Comparison of ENCODE assay signal across 8 cellular contexts in the genomic region with DNA sequence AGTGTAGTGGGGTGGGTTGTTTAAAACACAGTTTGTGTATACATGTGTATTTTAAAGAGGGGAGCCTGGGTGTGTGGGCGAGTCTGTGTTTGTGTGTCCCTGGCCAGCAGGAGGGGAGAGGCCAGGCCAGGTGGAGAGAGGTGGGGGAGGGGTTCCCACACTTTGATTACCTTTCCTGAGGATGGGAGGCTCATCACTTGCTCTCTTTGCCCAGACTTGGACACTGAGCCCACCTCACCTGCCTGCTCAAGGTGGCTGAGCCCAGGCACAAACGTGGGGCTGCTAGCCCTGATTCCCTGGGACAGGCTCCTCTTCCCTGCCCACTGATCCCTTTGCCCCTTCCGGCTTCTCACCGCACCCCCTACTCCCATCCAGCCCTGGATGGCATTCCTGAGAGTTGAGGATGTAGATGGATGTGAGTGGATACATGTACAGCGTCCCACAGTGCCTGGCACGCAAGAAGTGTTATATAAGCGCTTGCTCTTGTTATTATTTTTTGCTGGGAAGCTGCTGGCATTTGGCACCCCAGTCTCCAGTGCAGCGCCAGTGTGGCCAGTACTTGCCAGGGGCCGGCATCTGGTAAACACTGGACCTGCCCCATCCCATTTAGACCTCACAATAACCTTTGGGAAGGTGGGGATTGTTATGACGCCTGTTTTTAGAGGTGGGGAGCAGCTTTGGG. TPM values are rescaled to one million over a fixed set of nuclear protein-coding genes. Genes with fewer than 3 reads are reported as not detected.
DNase-seq lines count a peak whose midpoint lies in the region; ATAC-seq and TF ChIP-seq lines count a peak whose summit lies in the region.

No MANE protein-coding gene starts in this region.

- no peak for DNase-seq in GM12864 (ENCODE audit: low read depth)
- DNase-seq in fibroblast of villous mesenchyme (ENCODE audit: low read depth), result peak; percentile 53
- DNase-seq in Kasumi-1 (lab: John Stamatoyannopoulos, UW), result no peak
- DNase-seq in stimulated activated naive CD4-positive, alpha-beta T cell (lab: John Stamatoyannopoulos, UW), result no peak

- no peak for ATAC-seq in HG03432 (IDR thresholded peaks at IDR 0.05; ENCODE audit: unreplicated experiment)
- ATAC-seq in GM21717 (IDR thresholded peaks at IDR 0.05; ENCODE audit: unreplicated experiment), result no peak

- peak overlapping the region; percentile 100 for H3K4me2 ChIP-seq in SU-DHL-6 (ENCODE audit: low read depth, low read length, poor library complexity, severe bottlenecking)

- peaks cover 5% of the 10 kb centered on the region for H3F3A ChIP-seq in SU-DHL-6 (ENCODE audit: insufficient read depth)

- H3K27me3 ChIP-seq in SU-DHL-6 (ENCODE audit: low read length) (no peaks in the 10 kb centered on the region), rectal smooth muscle tissue (ENCODE audit: control insufficient read depth, insufficient read depth, low read length) (no peaks in the 10 kb centered on the region)

- peaks cover 15% of the 10 kb centered on the region for H3K4me1 ChIP-seq in rectal smooth muscle tissue (ENCODE audit: control insufficient read depth, insufficient read depth, low read length)

- H3K9ac ChIP-seq in SU-DHL-6 (ENCODE audit: low read length) (peak overlapping the region; percentile 84), rectal smooth muscle tissue (ENCODE audit: low read length) (peak overlapping the region; percentile 64)

- H3K9me2 ChIP-seq in SU-DHL-6 (replicated peaks; ENCODE audit: insufficient read depth, low read length), result no peaks in the 10 kb centered on the region

- H2AFZ ChIP-seq in SU-DHL-6 (ENCODE audit: low read depth, low read length, severe bottlenecking), result no peak overlapping the region

- H3K36me3 ChIP-seq in SU-DHL-6 (ENCODE audit: low read length) (no peaks in the 10 kb centered on the region), rectal smooth muscle tissue (ENCODE audit: control insufficient read depth, insufficient read depth, low read length) (no peaks in the 10 kb centered on the region)

- H3K27ac ChIP-seq in SU-DHL-6 (ENCODE audit: low read depth, low read length) (0 out of 2 replicates have a peak overlapping the region, but pooled peaks have one; percentile 92), rectal smooth muscle tissue (ENCODE audit: low read depth, low read length) (peak overlapping the region; percentile 98)

- H3K9me3 ChIP-seq in SU-DHL-6 (ENCODE audit: insufficient read depth, low read length), result no peaks in the 10 kb centered on the region

- H3K79me2 ChIP-seq in SU-DHL-6 (ENCODE audit: insufficient read depth, low read length), result peaks cover 19% of the 10 kb centered on the region

- TF ChIP-seq CTCF in GM12864 (IDR thresholded peaks at IDR 0.05; ENCODE audit: low read depth, low read length, missing control alignments) (no peak), SU-DHL-6 (IDR thresholded peaks at IDR 0.05; ENCODE audit: insufficient read depth, low read length, poor library complexity, severe bottlenecking) (no peak), fibroblast of villous mesenchyme (IDR thresholded peaks at IDR 0.05; ENCODE audit: insufficient read depth, low read depth, low read length) (no peak)

- no peaks in the 10 kb centered on the region for H4K20me1 ChIP-seq in SU-DHL-6 (ENCODE audit: low read depth, low read length)

- H3K4me3 ChIP-seq in GM12864 (ENCODE audit: low read depth, low read length) (peak overlapping the region; percentile 84), SU-DHL-6 (ENCODE audit: insufficient read depth, low read length, poor library complexity, severe bottlenecking) (peak overlapping the region; percentile 83), fibroblast of villous mesenchyme (ENCODE audit: low read depth, low read length) (peak overlapping the region; percentile 81), rectal smooth muscle tissue (ENCODE audit: low read length) (peak overlapping the region; percentile 97)

RNA-seq across cellular contexts. Expression of a gene that starts 2.7 kb away (rescaled TPM):
- 70.4 and 71.5 TPM in 2 replicates for total RNA-seq in fibroblast of villous mesenchyme

RNA-seq across cellular contexts. Expression of a gene that starts 39.8 kb away (rescaled TPM):
- 25.9 and 27.7 TPM in 2 replicates for total RNA-seq in fibroblast of villous mesenchyme
